In the genomic region with DNA sequence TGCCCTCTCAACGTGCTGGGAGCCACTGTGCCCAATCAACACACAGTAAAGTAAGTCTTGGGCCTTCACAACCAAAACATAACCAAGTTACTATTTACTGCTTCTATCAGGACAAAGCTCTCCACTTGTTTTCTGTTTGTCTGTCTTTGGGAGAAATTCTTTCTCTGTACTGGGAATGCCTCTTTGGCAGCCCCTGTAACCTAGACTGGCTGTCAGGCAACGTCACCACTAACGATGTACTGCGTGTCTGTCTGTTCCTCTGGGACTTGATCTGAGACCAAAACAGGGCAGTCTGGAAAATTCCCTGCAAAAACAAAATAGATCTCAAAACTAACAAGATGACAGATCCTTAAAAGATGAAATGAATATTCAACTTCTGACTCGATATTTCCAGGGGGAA, we compare ENCODE assay signal across 11 cellular contexts.
DNase-seq lines count a peak whose midpoint lies in the region; ATAC-seq, FAIRE-seq and TF ChIP-seq lines count a peak whose summit lies in the region.
"Had no signal": no experiment of that assay in that cellular context is flagged by ENCODE, and none has a peak within 500 bp of the region (broad histone marks: within the 10 kb centered on the region; RNA-seq: fewer than 3 reads in every experiment).

No MANE protein-coding gene starts in this region.

- TF ChIP-seq POLR2A in upper lobe of left lung (IDR thresholded peaks at IDR 0.05) = no peak
- no peak for TF ChIP-seq POLR2A in GM12891 (IDR thresholded peaks at IDR 0.05; ENCODE audit: low read depth, low read length)

- H3K27ac Mint-ChIP-seq in activated naive CD4-positive, alpha-beta T cell treated with anti-CD3 and anti-CD28 coated beads for 36 hours = peak overlapping the region; percentile 54
- H3K27ac Mint-ChIP-seq in osteocyte (ENCODE audit: unreplicated experiment) (peak overlapping the region; percentile 87), CD14-positive monocyte (no peak overlapping the region)

- ATAC-seq in upper lobe of left lung (ENCODE audit: low FRiP score in 2 of 2) = peak in 1 of 2 donors; percentile 65

- CTCF ChIA-PET in activated naive CD4-positive, alpha-beta T cell treated with anti-CD3 and anti-CD28 coated beads for 36 hours (lab: Charles Lee) = interaction anchor here (1.1 to 1.3 kb wide), 2 partner anchors 8 to 9 kb away, joined by 3 to 5 read pairs; no protein-coding TSS in a partner anchor

- no peak for DNase-seq in activated naive CD4-positive, alpha-beta T cell treated with anti-CD3 and anti-CD28 coated beads for 36 hours
- DNase-seq in activated naive CD4-positive, alpha-beta T cell (lab: John Stamatoyannopoulos, UW) = no peak
- peak; percentile 21 for DNase-seq in fibroblast of gingiva (ENCODE audit: low read depth)
- DNase-seq in osteocyte (ENCODE audit: extremely low spot score, unreplicated experiment) = no peak
- DNase-seq in upper lobe of left lung = no peak
- no peak for DNase-seq in activated gamma-delta T cell (lab: John Stamatoyannopoulos, UW)
- DNase-seq in CD14-positive monocyte (ENCODE audit: low spot score) = no peak
- DNase-seq in GM12891 (ENCODE audit: insufficient read length, low spot score) = no peak
- DNase-seq: erythroblast, NCI-H2081 treated with DMSO at 0.1 percent for 48 hours, small intestine had no signal

- no peaks in the 10 kb centered on the region for H3K27me3 ChIP-seq in upper lobe of left lung

- peaks cover 0 to 5% (median 0%) of the 10 kb centered on the region in 4 donors for H3K4me1 ChIP-seq in upper lobe of left lung

- H3K4me3 ChIP-seq in upper lobe of left lung = no peak overlapping the region

- no peaks in the 10 kb centered on the region for H3K27me3 Mint-ChIP-seq in activated naive CD4-positive, alpha-beta T cell treated with anti-CD3 and anti-CD28 coated beads for 36 hours (ENCODE audit: low read depth)
- H3K27me3 Mint-ChIP-seq in osteocyte (ENCODE audit: unreplicated experiment) (no peaks in the 10 kb centered on the region), CD14-positive monocyte (ENCODE audit: low read depth in 3 of 3) (no peaks in the 10 kb centered on the region)

- no peaks in the 10 kb centered on the region for H3K9me3 ChIP-seq in upper lobe of left lung

- no peak for FAIRE-seq in GM12891 (lab: Jason Lieb, UNC)
- FAIRE-seq: small intestine had no signal

- H3K9me3 Mint-ChIP-seq in activated naive CD4-positive, alpha-beta T cell treated with anti-CD3 and anti-CD28 coated beads for 36 hours = no peaks in the 10 kb centered on the region
- H3K9me3 Mint-ChIP-seq in osteocyte (ENCODE audit: unreplicated experiment) (no peaks in the 10 kb centered on the region), CD14-positive monocyte (peaks cover 0 to 4% (median 0%) of the 10 kb centered on the region in 7 donors)

- peak overlapping the region in 3 of 4 donors; percentile 2 to 56 (median 50) for H3K27ac ChIP-seq in upper lobe of left lung

- 85 to 91% methylated on average over 5 of the region's 5 CpGs for WGBS in upper lobe of left lung, 2 donors

- no peak for TF ChIP-seq CTCF in osteocyte (IDR thresholded peaks at IDR 0.05)
- no peak for TF ChIP-seq CTCF in upper lobe of left lung (IDR thresholded peaks at IDR 0.05)
- no peak for TF ChIP-seq CTCF in CD14-positive monocyte (IDR thresholded peaks at IDR 0.05)

- intact Hi-C loops in activated naive CD4-positive, alpha-beta T cell treated with anti-CD3 and anti-CD28 coated beads for 36 hours (cut with micrococcal nuclease) = no loop called here
- intact Hi-C loops in CD14-positive monocyte (cut with micrococcal nuclease) = no loop called here

- peaks cover 3% of the 10 kb centered on the region for H3K4me1 Mint-ChIP-seq in activated naive CD4-positive, alpha-beta T cell treated with anti-CD3 and anti-CD28 coated beads for 36 hours (ENCODE audit: low read depth)
- H3K4me1 Mint-ChIP-seq in osteocyte (ENCODE audit: unreplicated experiment) = peaks cover 40% of the 10 kb centered on the region
- peaks cover 5% of the 10 kb centered on the region for H3K4me1 Mint-ChIP-seq in CD14-positive monocyte

- no peak overlapping the region for H3K4me3 Mint-ChIP-seq in activated naive CD4-positive, alpha-beta T cell treated with anti-CD3 and anti-CD28 coated beads for 36 hours
- H3K4me3 Mint-ChIP-seq in osteocyte (ENCODE audit: unreplicated experiment) (no peak overlapping the region), CD14-positive monocyte (no peak overlapping the region)

- peaks cover 50 to 84% (median 79%) of the 10 kb centered on the region in 4 donors for H3K36me3 ChIP-seq in upper lobe of left lung

- peaks cover 13% of the 10 kb centered on the region for H3K36me3 Mint-ChIP-seq in activated naive CD4-positive, alpha-beta T cell treated with anti-CD3 and anti-CD28 coated beads for 36 hours (ENCODE audit: low read depth)
- H3K36me3 Mint-ChIP-seq in osteocyte (ENCODE audit: unreplicated experiment) = peaks cover 54% of the 10 kb centered on the region
- H3K36me3 Mint-ChIP-seq in CD14-positive monocyte = peaks cover 79 to 93% of the 10 kb centered on the region in 2 donors

- no peak for TF ChIP-seq EP300 in upper lobe of left lung (IDR thresholded peaks at IDR 0.05)

TF ChIP-seq in GM12891, 5 proteins besides CTCF, POLR2A, EP300 and RAD21:
- TF ChIP-seq TAF1 (IDR thresholded peaks at IDR 0.05; ENCODE audit: low read depth, low read length) (no peak), POU2F2 (IDR thresholded peaks at IDR 0.05; ENCODE audit: low read depth, low read length) (no peak), PAX5 (IDR thresholded peaks at IDR 0.05; ENCODE audit: insufficient read depth, low read length, severe bottlenecking) (no peak), POLR2AphosphoS5 (IDR thresholded peaks at IDR 0.05; ENCODE audit: low read depth, low read length) (no peak), SPI1 (IDR thresholded peaks at IDR 0.05; ENCODE audit: low read depth, low read length) (no peak)

Comparison
In these comparisons a context has a peak if more than half of its experiments do, and no peak if none do; other contexts are left out.
1. H3K27ac Mint-ChIP-seq: peak in activated naive CD4-positive, alpha-beta T cell treated with anti-CD3 and anti-CD28 coated beads for 36 hours (single experiment) and osteocyte (single experiment); none in CD14-positive monocyte (0 of 7).